ENCODE assay signal across 8 cellular contexts in genomic region chr16:77868478-77868877, GRCh38.
DNase-seq lines count a peak whose midpoint lies in the region; ATAC-seq lines count a peak whose summit lies in the region.
"Had no signal": no experiment of that assay in that cellular context is flagged by ENCODE, and none has a peak within 500 bp of the region (broad histone marks: within the 10 kb centered on the region; RNA-seq: fewer than 3 reads in every experiment).

No MANE protein-coding gene starts in this region.

- no peak overlapping the region for H3K4me3 Mint-ChIP-seq in T-helper 2 cell treated with Interferon-gamma antibody and Interleukin-4, amounts not matched to agents 5 μg/mL and 100 μg/mL, for 36 hours

- H3K4me1 Mint-ChIP-seq in T-helper 2 cell treated with Interferon-gamma antibody and Interleukin-4, amounts not matched to agents 5 μg/mL and 100 μg/mL, for 36 hours (ENCODE audit: low read depth): peaks cover 13% of the 10 kb centered on the region

- no peaks in the 10 kb centered on the region for H3K36me3 Mint-ChIP-seq in T-helper 2 cell treated with Interferon-gamma antibody and Interleukin-4, amounts not matched to agents 5 μg/mL and 100 μg/mL, for 36 hours (ENCODE audit: low read depth)

- no peaks in the 10 kb centered on the region for H3K27me3 Mint-ChIP-seq in T-helper 2 cell treated with Interferon-gamma antibody and Interleukin-4, amounts not matched to agents 5 μg/mL and 100 μg/mL, for 36 hours (ENCODE audit: low read depth)

- peak; percentile 32 for DNase-seq in T-helper 2 cell treated with Interferon-gamma antibody and Interleukin-4, amounts not matched to agents 5 μg/mL and 100 μg/mL, for 36 hours (ENCODE audit: low spot score)
- DNase-seq in GM03348 (ENCODE audit: low spot score): no peak
- DNase-seq in COLO668 (lab: John Stamatoyannopoulos, UW; ENCODE audit: unreplicated experiment): no peak
- no peak for DNase-seq in RPMI8226
- DNase-seq: NCI-H226 had no signal

- H3K27ac Mint-ChIP-seq in T-helper 2 cell treated with Interferon-gamma antibody and Interleukin-4, amounts not matched to agents 5 μg/mL and 100 μg/mL, for 36 hours: peak overlapping the region; percentile 32

- no peaks in the 10 kb centered on the region for H3K9me3 Mint-ChIP-seq in T-helper 2 cell treated with Interferon-gamma antibody and Interleukin-4, amounts not matched to agents 5 μg/mL and 100 μg/mL, for 36 hours

- ATAC-seq in GM18858 (IDR thresholded peaks at IDR 0.05; ENCODE audit: unreplicated experiment) (peak; percentile 97), GM19463 (IDR thresholded peaks at IDR 0.05; ENCODE audit: unreplicated experiment) (peak; percentile 67), HG03045 (IDR thresholded peaks at IDR 0.05; ENCODE audit: unreplicated experiment) (peak; percentile 75)
